In genomic region chr13:113802090-113802531, GRCh38 we compare ENCODE assay signal across 10 cellular contexts. TPM values are rescaled to one million over a fixed set of nuclear protein-coding genes. Genes with fewer than 3 reads are reported as not detected.
DNase-seq lines count a peak whose midpoint lies in the region; ATAC-seq, FAIRE-seq and TF ChIP-seq lines count a peak whose summit lies in the region.
"Had no signal": no experiment of that assay in that cellular context is flagged by ENCODE, and none has a peak within 500 bp of the region (broad histone marks: within the 10 kb centered on the region; RNA-seq: fewer than 3 reads in every experiment).

No MANE protein-coding gene starts in this region.

- H3K4me3 ChIP-seq in astrocyte (ENCODE audit: insufficient read depth, low read depth, low read length) (no peak overlapping the region), vagina (no peak overlapping the region)

- H3K4me1 Mint-ChIP-seq in activated naive CD4-positive, alpha-beta T cell treated with anti-CD3 and anti-CD28 coated beads, Interleukin-2, amount 10 ng/mL, durations not matched to agents 7 days and 5 days: no peaks in the 10 kb centered on the region
- H3K4me1 Mint-ChIP-seq in astrocyte (ENCODE audit: low read depth, unreplicated experiment): peaks cover 4% of the 10 kb centered on the region

- H3K36me3 ChIP-seq in astrocyte (ENCODE audit: insufficient read depth, low read length) (no peaks in the 10 kb centered on the region), vagina (no peaks in the 10 kb centered on the region)

- no peak for TF ChIP-seq POLR2A in vagina (IDR thresholded peaks at IDR 0.05)

- H3K9ac ChIP-seq in astrocyte (ENCODE audit: low read length): no peak overlapping the region

- H3K79me2 ChIP-seq in astrocyte (ENCODE audit: insufficient read depth, low read length): no peaks in the 10 kb centered on the region

- H3K27me3 ChIP-seq in astrocyte (ENCODE audit: insufficient read depth, low read length): no peaks in the 10 kb centered on the region
- no peaks in the 10 kb centered on the region for H3K27me3 ChIP-seq in vagina

- H3K4me3 Mint-ChIP-seq in activated naive CD4-positive, alpha-beta T cell treated with anti-CD3 and anti-CD28 coated beads, Interleukin-2, amount 10 ng/mL, durations not matched to agents 7 days and 5 days: no peak overlapping the region
- H3K4me3 Mint-ChIP-seq in astrocyte (ENCODE audit: unreplicated experiment): no peak overlapping the region
- H3K4me3 Mint-ChIP-seq: CD4-positive, alpha-beta T cell had no signal

- peak overlapping the region; percentile 71 for H2AFZ ChIP-seq in astrocyte (ENCODE audit: low read depth, low read length)

- TF ChIP-seq CTCF in astrocyte (IDR thresholded peaks at IDR 0.05; ENCODE audit: insufficient read depth, low read depth, low read length) (no peak), vagina (IDR thresholded peaks at IDR 0.05) (no peak)

- H3K27ac ChIP-seq in astrocyte (ENCODE audit: low read depth, low read length): no peak overlapping the region
- H3K27ac ChIP-seq in vagina: peak overlapping the region; percentile 53
- H3K27ac ChIP-seq: epithelial cell of prostate had no signal

- intact Hi-C loops in vagina (cut with DNase I): no loop called here

- no peaks in the 10 kb centered on the region for H4K20me1 ChIP-seq in astrocyte (ENCODE audit: insufficient read depth, low read length)

- H3K9me3 ChIP-seq in astrocyte (ENCODE audit: insufficient read depth, low read depth, low read length): no peaks in the 10 kb centered on the region
- no peaks in the 10 kb centered on the region for H3K9me3 ChIP-seq in vagina

- CTCF ChIA-PET in activated naive CD4-positive, alpha-beta T cell treated with anti-CD3 and anti-CD28 coated beads, Interleukin-2, amount 10 ng/mL, durations not matched to agents 7 days and 5 days (lab: Charles Lee): no interaction called here

- no peaks in the 10 kb centered on the region for H3K27me3 Mint-ChIP-seq in activated naive CD4-positive, alpha-beta T cell treated with anti-CD3 and anti-CD28 coated beads, Interleukin-2, amount 10 ng/mL, durations not matched to agents 7 days and 5 days
- peaks cover 9% of the 10 kb centered on the region for H3K27me3 Mint-ChIP-seq in astrocyte (ENCODE audit: low read depth, unreplicated experiment)
- H3K27me3 Mint-ChIP-seq: CD4-positive, alpha-beta T cell had no signal

- no peak for FAIRE-seq in astrocyte (lab: Jason Lieb, UNC)

- H3K4me2 ChIP-seq in astrocyte (ENCODE audit: low read length): peak overlapping the region; percentile 53

- DNase-seq in activated naive CD4-positive, alpha-beta T cell treated with anti-CD3 and anti-CD28 coated beads, Interleukin-2, amount 50 U/mL, for 16 hours: peak; percentile 7
- no peak for DNase-seq in activated naive CD4-positive, alpha-beta T cell treated with anti-CD3 and anti-CD28 coated beads, Interleukin-2, amount 10 ng/mL, durations not matched to agents 7 days and 5 days
- DNase-seq in astrocyte (ENCODE audit: low read depth) (peak; percentile 51), islet precursor cell (peak; percentile 89), vagina (ENCODE audit: extremely low spot score in 2 of 2) (no peak), C1 segment of cervical spinal cord (lab: John Stamatoyannopoulos, UW) (no peak), NCI-H146 treated with DMSO at 0.1 percent for 48 hours (lab: John Stamatoyannopoulos, UW; ENCODE audit: unreplicated experiment) (no peak)
- DNase-seq: CD4-positive, alpha-beta T cell had no signal

- no peak for ATAC-seq in HG03045 (IDR thresholded peaks at IDR 0.05; ENCODE audit: unreplicated experiment)

- no peaks in the 10 kb centered on the region for H3K9me3 Mint-ChIP-seq in activated naive CD4-positive, alpha-beta T cell treated with anti-CD3 and anti-CD28 coated beads, Interleukin-2, amount 10 ng/mL, durations not matched to agents 7 days and 5 days
- H3K9me3 Mint-ChIP-seq in astrocyte (ENCODE audit: unreplicated experiment): no peaks in the 10 kb centered on the region
- H3K9me3 Mint-ChIP-seq: CD4-positive, alpha-beta T cell had no signal

- H3K36me3 Mint-ChIP-seq in activated naive CD4-positive, alpha-beta T cell treated with anti-CD3 and anti-CD28 coated beads, Interleukin-2, amount 10 ng/mL, durations not matched to agents 7 days and 5 days: no peaks in the 10 kb centered on the region
- no peaks in the 10 kb centered on the region for H3K36me3 Mint-ChIP-seq in astrocyte (ENCODE audit: low read depth, unreplicated experiment)

- H3K27ac Mint-ChIP-seq in activated naive CD4-positive, alpha-beta T cell treated with anti-CD3 and anti-CD28 coated beads, Interleukin-2, amount 10 ng/mL, durations not matched to agents 7 days and 5 days: no peak overlapping the region
- no peak overlapping the region for H3K27ac Mint-ChIP-seq in astrocyte (ENCODE audit: unreplicated experiment)
- H3K27ac Mint-ChIP-seq: CD4-positive, alpha-beta T cell had no signal

- H3K4me1 ChIP-seq in astrocyte (ENCODE audit: insufficient read depth, low read length) (peaks cover 7% of the 10 kb centered on the region), vagina (peaks cover 23% of the 10 kb centered on the region)

RNA-seq across cellular contexts. Expression of gene TMEM255B, which starts 43.1 kb away (rescaled TPM):
- total RNA-seq in astrocyte (7.1 and 8.4 TPM in 2 replicates), vagina (6.4 TPM)

Comparison
In these comparisons a context has a peak if more than half of its experiments do, and no peak if none do; other contexts are left out.
1. DNase-seq: peak in activated naive CD4-positive, alpha-beta T cell treated with anti-CD3 and anti-CD28 coated beads, Interleukin-2, amount 50 U/mL, for 16 hours (single experiment), astrocyte (single experiment) and islet precursor cell (single experiment); none in activated naive CD4-positive, alpha-beta T cell treated with anti-CD3 and anti-CD28 coated beads, Interleukin-2, amount 10 ng/mL, durations not matched to agents 7 days and 5 days (single experiment), vagina (0 of 2), C1 segment of cervical spinal cord (0 of 14) and NCI-H146 treated with DMSO at 0.1 percent for 48 hours (single experiment).